22 cellular contexts compared by ENCODE assay signal in the genomic region with DNA sequence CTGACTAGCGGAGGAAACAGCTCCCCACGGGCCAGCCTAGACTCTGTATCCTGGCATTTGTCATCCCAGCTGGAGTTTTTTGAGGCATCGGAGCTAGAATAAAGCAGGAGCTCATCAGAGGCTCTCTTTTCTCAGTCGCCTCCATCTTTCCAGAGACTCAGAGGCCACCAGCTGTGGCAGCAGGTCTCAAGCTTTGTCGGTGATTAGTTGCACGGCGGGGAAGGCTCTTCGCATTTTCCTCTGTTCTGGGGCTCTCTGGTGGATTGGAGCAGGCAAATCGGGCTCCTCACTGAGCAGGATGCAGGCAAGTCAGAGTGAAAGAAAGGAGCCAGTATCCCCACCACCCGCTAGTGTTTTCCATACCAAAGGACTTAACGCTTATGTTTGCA.
DNase-seq lines count a peak whose midpoint lies in the region; ATAC-seq, FAIRE-seq and TF ChIP-seq lines count a peak whose summit lies in the region.
"Had no signal": no experiment of that assay in that cellular context is flagged by ENCODE, and none has a peak within 500 bp of the region (broad histone marks: within the 10 kb centered on the region; RNA-seq: fewer than 3 reads in every experiment).

No MANE protein-coding gene starts in this region.

- POLR2A ChIA-PET in HepG2 (lab: Yijun Ruan, JAX), result no interaction called here

- 94% methylated on average over 6 of the region's 11 CpGs for WGBS in HepG2 (ENCODE audit: low lambda C conversion rate)
- 64% methylated on average over 8 of the region's 11 CpGs for WGBS in right lobe of liver (ENCODE audit: insufficient coverage, low coverage, low lambda C conversion rate, missing lambda C conversion rate)
- 73 to 76% methylated on average over 11 of the region's 11 CpGs for WGBS in heart right ventricle, 2 donors
- WGBS in mesenchymal stem cell, result 10% methylated on average over 11 of the region's 11 CpGs

- H3K4me2 ChIP-seq in HepG2 (ENCODE audit: low read depth, low read length) (no peak overlapping the region), mesenchymal stem cell (ENCODE audit: low read length, poor library complexity, severe bottlenecking) (peak overlapping the region; percentile 60)
- H3K4me2 ChIP-seq: A549; BLaER1 treated with 17β-estradiol and CSF1 and Interleukin-3, amounts not matched to agents 10 nM and 100 nM had no signal

- no peak for TF ChIP-seq EP300 in HepG2 (IDR thresholded peaks at IDR 0.05; ENCODE audit: low read depth in 2 of 2, low read length in 2 of 2)
- TF ChIP-seq EP300 in HepG2 (CRISPR knock-in tag; IDR thresholded peaks at IDR 0.05; ENCODE audit: borderline replicate concordance), result no peak

- intact Hi-C loops in HepG2 (cut with micrococcal nuclease; ENCODE audit: unreplicated experiment) (no loop called here), right lobe of liver (cut with DNase I) (no loop called here), heart right ventricle (cut with DNase I) (no loop called here)

- CTCF ChIA-PET in HepG2 (lab: Yijun Ruan, JAX; ENCODE audit: low intra/inter-chr PET ratio, low total read pairs), result no interaction called here

- H3K27ac ChIP-seq in HepG2 (ENCODE audit: extremely low read length, insufficient read depth, low read length), result no peak overlapping the region
- no peak overlapping the region for H3K27ac ChIP-seq in right lobe of liver
- H3K27ac ChIP-seq in heart right ventricle, result peak overlapping the region in 9 of 10 donors; percentile 1 to 71 (median 46)
- peak overlapping the region; percentile 5 for H3K27ac ChIP-seq in mesenchymal stem cell (ENCODE audit: low read length, poor library complexity, severe bottlenecking)
- H3K27ac ChIP-seq in brain microvascular endothelial cell, result no peak overlapping the region
- H3K27ac ChIP-seq: A549; BLaER1 treated with 17β-estradiol and CSF1 and Interleukin-3, amounts not matched to agents 10 nM and 100 nM; breast epithelium; prostate gland; thoracic aorta; VCaP had no signal

- H3K79me2 ChIP-seq in HepG2 (ENCODE audit: insufficient read depth, low read length), result peaks cover 20% of the 10 kb centered on the region

- H2AK5ac ChIP-seq in mesenchymal stem cell (ENCODE audit: low read length, severe bottlenecking), result no peak overlapping the region

- no TSS peak for BruUV-seq in HepG2 (replicated peaks; lab: Mats Ljungman, UMichigan)

- no peak overlapping the region for H2BK5ac ChIP-seq in mesenchymal stem cell (ENCODE audit: low read depth, low read length, poor library complexity, severe bottlenecking)

- no peak overlapping the region for H2BK12ac ChIP-seq in mesenchymal stem cell (ENCODE audit: low read length in 2 of 2)

- H4K91ac ChIP-seq in mesenchymal stem cell (ENCODE audit: low read length), result no peak overlapping the region

- H3K23ac ChIP-seq in mesenchymal stem cell (ENCODE audit: low read length in 2 of 2), result no peak overlapping the region

- no peak overlapping the region for H3K4me3 ChIP-seq in HepG2 (replicated peaks in 1 of 3; ENCODE audit: insufficient read depth in 1 of 3, low read depth in 2 of 3, low read length in 3 of 3)
- no peak overlapping the region for H3K4me3 ChIP-seq in right lobe of liver
- no peak overlapping the region for H3K4me3 ChIP-seq in heart right ventricle
- H3K4me3 ChIP-seq in mesenchymal stem cell (ENCODE audit: insufficient read depth in 1 of 2, low read depth in 1 of 2, low read length in 2 of 2), result no peak overlapping the region
- no peak overlapping the region for H3K4me3 ChIP-seq in brain microvascular endothelial cell (ENCODE audit: low read depth, low read length)
- H3K4me3 ChIP-seq: A549; BLaER1 treated with 17β-estradiol and CSF1 and Interleukin-3, amounts not matched to agents 10 nM and 100 nM; breast epithelium; MG63; prostate gland; thoracic aorta had no signal

- H3K36me3 ChIP-seq in HepG2 (replicated peaks in 1 of 2; ENCODE audit: control insufficient read depth in 1 of 2, insufficient read depth in 2 of 2, low read length in 2 of 2) (peaks cover 0 to 4% of the 10 kb centered on the region in 2 experiments; a peak in 3 of 5 replicates), right lobe of liver (no peaks in the 10 kb centered on the region), heart right ventricle (peaks cover 0 to 6% (median 0%) of the 10 kb centered on the region in 9 donors), mesenchymal stem cell (ENCODE audit: control insufficient read depth in 1 of 2, insufficient read depth in 2 of 2, low read depth in 1 of 2, low read length in 2 of 2) (peaks cover 0 to 10% of the 10 kb centered on the region in 2 experiments), brain microvascular endothelial cell (replicated peaks) (no peaks in the 10 kb centered on the region)
- H3K36me3 ChIP-seq: breast epithelium, MG63, prostate gland, thoracic aorta had no signal

- no peaks in the 10 kb centered on the region for H3K9me3 ChIP-seq in HepG2 (ENCODE audit: low read length)
- no peaks in the 10 kb centered on the region for H3K9me3 ChIP-seq in right lobe of liver
- H3K9me3 ChIP-seq in heart right ventricle, result no peaks in the 10 kb centered on the region
- no peaks in the 10 kb centered on the region for H3K9me3 ChIP-seq in mesenchymal stem cell (ENCODE audit: control insufficient read depth, low read length)
- H3K9me3 ChIP-seq: A549; BLaER1 treated with 17β-estradiol and CSF1 and Interleukin-3, amounts not matched to agents 10 nM and 100 nM; breast epithelium; MG63; prostate gland; thoracic aorta had no signal

- no peak for TF ChIP-seq RAD21 in HepG2 (CRISPR knock-in tag; IDR thresholded peaks at IDR 0.05)

- no peak for DNase-seq in HepG2 (ENCODE audit: low spot score)
- DNase-seq in right lobe of liver, result no peak
- no peak for DNase-seq in heart right ventricle
- peak; percentile 1 for DNase-seq in mesenchymal stem cell
- DNase-seq in DMS 273 (lab: John Stamatoyannopoulos, UW; ENCODE audit: unreplicated experiment), result no peak
- DNase-seq in activated CD8-positive, alpha-beta memory T cell treated with anti-CD3 and anti-CD28 coated beads for 24 hours, result no peak
- DNase-seq in GDM1 (lab: John Stamatoyannopoulos, UW), result no peak
- no peak for DNase-seq in brain microvascular endothelial cell
- DNase-seq: erythroblast; MG63; naive B cell; NCI-H1694 treated with DMSO at 0.1 percent for 48 hours; NCI-H510A; SHP77; stimulated activated CD4-positive, alpha-beta T cell treated with anti-CD3 and anti-CD28 coated beads, Interleukin-12 subunit alpha, Interleukin-12 subunit beta, amount 100 ng/mL, for 4 hours had no signal

- H2BK120ac ChIP-seq in mesenchymal stem cell (ENCODE audit: low read depth, low read length), result no peak overlapping the region

- H2AFZ ChIP-seq in HepG2 (ENCODE audit: low read length) (no peak overlapping the region), mesenchymal stem cell (ENCODE audit: low read depth, low read length) (no peak overlapping the region)

- H3K27me3 ChIP-seq in HepG2 (ENCODE audit: control insufficient read depth in 1 of 2, insufficient read depth in 2 of 2, low read length in 2 of 2) (no peaks in the 10 kb centered on the region), right lobe of liver (no peaks in the 10 kb centered on the region), heart right ventricle (no peaks in the 10 kb centered on the region), mesenchymal stem cell (ENCODE audit: control insufficient read depth in 1 of 2, insufficient read depth in 1 of 2, low read length in 2 of 2) (no peaks in the 10 kb centered on the region), brain microvascular endothelial cell (replicated peaks) (no peaks in the 10 kb centered on the region)
- H3K27me3 ChIP-seq: BLaER1 treated with 17β-estradiol and CSF1 and Interleukin-3, amounts not matched to agents 10 nM and 100 nM; breast epithelium; MG63 had no signal

- H3K4ac ChIP-seq in mesenchymal stem cell (ENCODE audit: low read depth in 1 of 2, low read length in 2 of 2), result no peak overlapping the region

- H3K4me1 ChIP-seq in HepG2 (ENCODE audit: insufficient read depth, low read length) (peaks cover 35% of the 10 kb centered on the region), right lobe of liver (peaks cover 0 to 21% (median 0%) of the 10 kb centered on the region in 4 donors), heart right ventricle (peaks cover 2 to 54% (median 46%) of the 10 kb centered on the region in 9 donors), mesenchymal stem cell (ENCODE audit: control insufficient read depth, insufficient read depth, low read depth, low read length) (peaks cover 14% of the 10 kb centered on the region)
- H3K4me1 ChIP-seq: prostate gland had no signal

- no peak for TF ChIP-seq CTCF in HepG2 (CRISPR knock-in tag; IDR thresholded peaks at IDR 0.05)
- no peak for TF ChIP-seq CTCF in right lobe of liver (IDR thresholded peaks at IDR 0.05)
- TF ChIP-seq CTCF in heart right ventricle (IDR thresholded peaks at IDR 0.05), result no peak
- no peak for TF ChIP-seq CTCF in brain microvascular endothelial cell (IDR thresholded peaks at IDR 0.05; ENCODE audit: low read depth, low read length, missing control alignments)

- H2BK15ac ChIP-seq in mesenchymal stem cell (ENCODE audit: low read depth, poor library complexity, severe bottlenecking), result no peak overlapping the region

- no peak for TF ChIP-seq POLR2A in HepG2 (IDR thresholded peaks at IDR 0.05; ENCODE audit: insufficient read depth in 1 of 2, low read depth in 2 of 2, low read length in 2 of 2)
- no peak for TF ChIP-seq POLR2A in right lobe of liver (IDR thresholded peaks at IDR 0.05)

- H3K9ac ChIP-seq in HepG2 (ENCODE audit: insufficient read depth, low read depth, low read length) (no peak overlapping the region), mesenchymal stem cell (ENCODE audit: low read length) (no peak overlapping the region)
- H3K9ac ChIP-seq: BLaER1 treated with 17β-estradiol and CSF1 and Interleukin-3, amounts not matched to agents 10 nM and 100 nM had no signal

- in situ Hi-C loops in HepG2 (cut with HindIII; ENCODE audit: extremely low pct_ligation_motif_present, low pct_unique_long_range_greater_than_20kb), result no loop called here
- in situ Hi-C loops in brain microvascular endothelial cell (cut with HindIII; ENCODE audit: low pct_ligation_motif_present, low sequenced_read_pairs), result no loop called here

- no peak overlapping the region for H4K8ac ChIP-seq in mesenchymal stem cell (ENCODE audit: low read length)

- H3K79me1 ChIP-seq in mesenchymal stem cell (replicated peaks; ENCODE audit: low read length, poor library complexity, severe bottlenecking), result peaks cover 34% of the 10 kb centered on the region

- H3K14ac ChIP-seq in mesenchymal stem cell (ENCODE audit: low read length in 2 of 2), result no peak overlapping the region

- H3K18ac ChIP-seq in mesenchymal stem cell (ENCODE audit: low read depth in 1 of 2, low read length in 2 of 2), result no peak overlapping the region

- no peak for FAIRE-seq in HepG2 (lab: Jason Lieb, UNC)
- FAIRE-seq: A549, frontal cortex had no signal

- no peaks in the 10 kb centered on the region for H4K20me1 ChIP-seq in HepG2 (ENCODE audit: insufficient read depth, low read length)

- ATAC-seq in HepG2 (no peak), right lobe of liver (no peak), heart right ventricle (peak in 4 of 8 donors; percentile 8 to 36 (median 14))
- ATAC-seq: A549 had no signal

TF ChIP-seq in HepG2, 621 proteins besides CTCF, POLR2A, EP300 and RAD21 (continues in another document):
- TF ChIP-seq MAFF (IDR thresholded peaks at IDR 0.05; ENCODE audit: low read depth, low read length), result 0 out of 2 replicates have a peak, but pooled peaks have one; percentile 11
- 0 out of 4 replicates have a peak, but pooled peaks of 1 of the 2 experiments have one; percentile 6 for TF ChIP-seq MAFK (conservative IDR thresholded peaks at IDR 0.05 in 1 of 2, IDR thresholded peaks at IDR 0.05 in 1 of 2; ENCODE audit: low read length in 2 of 2)

Comparison
In these comparisons a context has a peak if more than half of its experiments do, and no peak if none do; other contexts are left out.
1. H3K27ac ChIP-seq: peak in heart right ventricle (9 of 10) and mesenchymal stem cell (single experiment); none in HepG2 (single experiment), right lobe of liver (0 of 3) and brain microvascular endothelial cell (single experiment).